22 cellular contexts compared by ENCODE assay signal in the genomic region with DNA sequence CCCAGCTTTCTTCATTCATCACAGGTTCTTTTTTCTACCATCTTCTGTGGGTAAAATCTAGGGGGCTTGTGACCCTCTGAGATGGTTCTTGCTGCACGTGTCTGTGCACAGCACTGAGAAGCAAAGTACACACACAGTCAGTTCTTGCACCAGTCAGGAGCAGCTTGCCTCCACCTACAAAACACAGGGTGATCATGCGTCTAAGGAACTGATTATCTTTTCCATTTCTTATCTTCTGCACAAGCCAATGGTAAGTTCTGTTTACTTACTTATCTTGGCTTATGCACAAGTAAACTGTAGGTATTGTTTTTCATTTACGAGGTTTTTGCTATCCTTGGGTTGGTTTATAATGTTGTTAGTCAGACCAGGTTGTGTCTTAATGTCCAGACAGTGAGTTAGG. TPM values are rescaled to one million over a fixed set of nuclear protein-coding genes. Genes with fewer than 3 reads are reported as not detected.
DNase-seq lines count a peak whose midpoint lies in the region; ATAC-seq and TF ChIP-seq lines count a peak whose summit lies in the region.
"Had no signal": no experiment of that assay in that cellular context is flagged by ENCODE, and none has a peak within 500 bp of the region (broad histone marks: within the 10 kb centered on the region; RNA-seq: fewer than 3 reads in every experiment).

No MANE protein-coding gene starts in this region.

- no peak overlapping the region for H3K27ac ChIP-seq in gastroesophageal sphincter
- H3K27ac ChIP-seq: A549, GM23248 had no signal

- TF ChIP-seq POLR2A in gastroesophageal sphincter (IDR thresholded peaks at IDR 0.05): no peak

- no peak for TF ChIP-seq EP300 in gastroesophageal sphincter (IDR thresholded peaks at IDR 0.05)

- H3K36me3 Mint-ChIP-seq in Caco-2 (ENCODE audit: insufficient read depth, unreplicated experiment) (peaks cover 31% of the 10 kb centered on the region), glutamatergic neuron (ENCODE audit: unreplicated experiment) (no peaks in the 10 kb centered on the region), neural crest cell (ENCODE audit: low read depth) (peaks cover 7% of the 10 kb centered on the region), type B pancreatic cell (peaks cover 20% of the 10 kb centered on the region)
- H3K36me3 Mint-ChIP-seq: CD4-positive, CD25-positive, alpha-beta regulatory T cell had no signal

- ATAC-seq in gastroesophageal sphincter: no peak
- no peak for ATAC-seq in GM19467 (IDR thresholded peaks at IDR 0.05; ENCODE audit: unreplicated experiment)
- ATAC-seq: A549, GM12878, Right ventricle myocardium inferior had no signal

- H3K4me3 Mint-ChIP-seq in Caco-2 (ENCODE audit: unreplicated experiment): peak overlapping the region; percentile 49
- no peak overlapping the region for H3K4me3 Mint-ChIP-seq in glutamatergic neuron (ENCODE audit: unreplicated experiment)
- peak overlapping the region; percentile 13 for H3K4me3 Mint-ChIP-seq in neural crest cell
- no peak overlapping the region for H3K4me3 Mint-ChIP-seq in type B pancreatic cell
- H3K4me3 Mint-ChIP-seq: CD4-positive, CD25-positive, alpha-beta regulatory T cell had no signal

- H3K4me3 ChIP-seq in Caco-2 (ENCODE audit: low read depth, low read length) (no peak overlapping the region), gastroesophageal sphincter (no peak overlapping the region)
- H3K4me3 ChIP-seq: A549, GM12878, GM23248, HAP-1 had no signal

- no peaks in the 10 kb centered on the region for H3K9me3 Mint-ChIP-seq in Caco-2 (ENCODE audit: unreplicated experiment)
- H3K9me3 Mint-ChIP-seq in glutamatergic neuron (ENCODE audit: unreplicated experiment): peaks cover 15% of the 10 kb centered on the region
- H3K9me3 Mint-ChIP-seq in neural crest cell: no peaks in the 10 kb centered on the region
- H3K9me3 Mint-ChIP-seq in type B pancreatic cell: no peaks in the 10 kb centered on the region
- H3K9me3 Mint-ChIP-seq: CD4-positive, CD25-positive, alpha-beta regulatory T cell had no signal

- no TSS peak for BruUV-seq in Caco-2 (replicated peaks; lab: Mats Ljungman, UMichigan)

- intact Hi-C loops in Caco-2 (cut with micrococcal nuclease; ENCODE audit: unreplicated experiment): loop anchor here (1.0 kb wide), 1 partner anchor 36 kb away; no protein-coding TSS in a partner anchor

- TF ChIP-seq CTCF in Caco-2 (IDR thresholded peaks at IDR 0.05; ENCODE audit: insufficient read depth in 1 of 2, low read depth in 1 of 2, low read length in 1 of 2, severe bottlenecking in 1 of 2, unreplicated experiment in 1 of 2) (no peak), glutamatergic neuron (IDR thresholded peaks at IDR 0.05; ENCODE audit: partially characterized antibody, unreplicated experiment) (no peak), neural crest cell (conservative IDR thresholded peaks at IDR 0.05) (no peak), type B pancreatic cell (conservative IDR thresholded peaks at IDR 0.05) (no peak), gastroesophageal sphincter (IDR thresholded peaks at IDR 0.05) (no peak)

- peaks cover 42% of the 10 kb centered on the region for H3K4me1 Mint-ChIP-seq in Caco-2 (ENCODE audit: low read depth, unreplicated experiment)
- H3K4me1 Mint-ChIP-seq in glutamatergic neuron (ENCODE audit: low read depth, unreplicated experiment): peaks cover 49% of the 10 kb centered on the region
- peaks cover 72% of the 10 kb centered on the region for H3K4me1 Mint-ChIP-seq in neural crest cell
- peaks cover 52% of the 10 kb centered on the region for H3K4me1 Mint-ChIP-seq in type B pancreatic cell (ENCODE audit: unreplicated experiment)

- H3K27me3 ChIP-seq in Caco-2 (replicated peaks; ENCODE audit: control insufficient read depth, insufficient read depth, low read length) (no peaks in the 10 kb centered on the region), gastroesophageal sphincter (no peaks in the 10 kb centered on the region)
- H3K27me3 ChIP-seq: BE2C had no signal

- POLR2A ChIA-PET in Caco-2 (lab: Charles Lee): no interaction called here

- CTCF ChIA-PET in Caco-2 (lab: Charles Lee): interaction anchor here (1.0 kb wide), 1 partner anchor 41 kb away, joined by 3 read pairs; a partner anchor contains a TSS

- H3K27ac Mint-ChIP-seq in Caco-2 (ENCODE audit: unreplicated experiment) (peak overlapping the region; percentile 58), glutamatergic neuron (ENCODE audit: unreplicated experiment) (peak overlapping the region; percentile 66), neural crest cell (ENCODE audit: unreplicated experiment) (no peak overlapping the region), type B pancreatic cell (peak overlapping the region; percentile 84)

- H3K4me1 ChIP-seq in Caco-2 (peaks cover 33% of the 10 kb centered on the region), gastroesophageal sphincter (peaks cover 0 to 39% (median 5%) of the 10 kb centered on the region in 3 donors)

- no peaks in the 10 kb centered on the region for H3K9me3 ChIP-seq in Caco-2
- H3K9me3 ChIP-seq in gastroesophageal sphincter: no peaks in the 10 kb centered on the region
- H3K9me3 ChIP-seq: A549, BE2C, HAP-1 had no signal

- H3K27me3 Mint-ChIP-seq in Caco-2 (ENCODE audit: insufficient read depth, unreplicated experiment): no peaks in the 10 kb centered on the region
- peaks cover 15% of the 10 kb centered on the region for H3K27me3 Mint-ChIP-seq in glutamatergic neuron (ENCODE audit: unreplicated experiment)
- no peaks in the 10 kb centered on the region for H3K27me3 Mint-ChIP-seq in neural crest cell (ENCODE audit: low read depth)
- no peaks in the 10 kb centered on the region for H3K27me3 Mint-ChIP-seq in type B pancreatic cell
- H3K27me3 Mint-ChIP-seq: CD4-positive, CD25-positive, alpha-beta regulatory T cell had no signal

- DNase-seq in Caco-2 (peak in 1 of 2 experiments; percentile 35), glutamatergic neuron (no peak), neural crest cell (ENCODE audit: low read depth, low spot score) (no peak), type B pancreatic cell (ENCODE audit: extremely low spot score, unreplicated experiment) (no peak), NCI-H82 (lab: John Stamatoyannopoulos, UW) (no peak)
- DNase-seq: BE2C; CD4-positive, CD25-positive, alpha-beta regulatory T cell; COR-L47; DND-41; GM23248; Karpas-422; MV-4-11; NCI-H1105 treated with DMSO at 0.1 percent for 48 hours; NCI-H2081; NCI-H2171 treated with DMSO at 0.1 percent for 48 hours; NCI-H524 treated with DMSO at 0.1 percent for 48 hours had no signal

- H3K36me3 ChIP-seq in Caco-2 (ENCODE audit: control insufficient read depth, insufficient read depth, low read length): peaks cover 1% of the 10 kb centered on the region
- H3K36me3 ChIP-seq in gastroesophageal sphincter: peaks cover 0 to 13% of the 10 kb centered on the region in 2 donors
- H3K36me3 ChIP-seq: BE2C had no signal

- 100% methylated on average over 3 of the region's 3 CpGs for WGBS in gastroesophageal sphincter (ENCODE audit: low coverage in 1 of 2), 2 donors

RNA-seq across cellular contexts. Expression of a gene that starts 40.7 kb away (rescaled TPM):
- total RNA-seq in Caco-2 (2022): 62.0 and 62.3 TPM in 2 replicates
- 120 TPM for total RNA-seq in glutamatergic neuron (ENCODE audit: unreplicated experiment)
- total RNA-seq in neural crest cell: 105 and 106 TPM in 2 replicates
- total RNA-seq in type B pancreatic cell (ENCODE audit: low replicate concordance): 83.1 and 105 TPM in 2 replicates
- 10 to 100 TPM; 31.2 to 59.2 (median 44.4) TPM for total RNA-seq in gastroesophageal sphincter

Comparison
In these comparisons a context has a peak if more than half of its experiments do, and no peak if none do; other contexts are left out.
1. H3K4me3 Mint-ChIP-seq: peak in Caco-2 (single experiment) and neural crest cell (single experiment); none in glutamatergic neuron (single experiment) and type B pancreatic cell (single experiment).